In the genomic region with DNA sequence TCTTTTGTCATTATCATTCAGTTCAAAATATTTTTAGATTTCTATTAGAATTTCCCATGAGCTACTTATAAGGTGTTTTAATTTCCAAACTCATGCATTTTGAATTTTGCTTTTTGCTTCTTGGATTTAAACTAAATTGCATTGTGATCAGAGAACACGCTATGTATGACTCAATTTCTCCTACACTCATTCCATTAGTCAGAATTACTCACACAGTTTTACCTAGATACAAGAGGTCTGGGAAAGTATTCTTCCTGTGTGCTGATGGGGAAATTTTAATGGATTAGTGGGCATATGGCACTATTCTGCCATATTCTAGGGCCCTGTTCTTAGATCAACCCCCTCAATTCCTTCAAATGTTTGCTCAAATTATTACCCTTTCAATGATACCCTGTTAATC, we compare ENCODE assay signal across 1 cellular context.
TF ChIP-seq lines count a peak whose summit lies in the region.

No MANE protein-coding gene starts in this region.

TF ChIP-seq in HepG2, 621 proteins besides CTCF, POLR2A, EP300 and RAD21:
- no peak for TF ChIP-seq ZNF678 (CRISPR knock-in tag; IDR thresholded peaks at IDR 0.05)
